Comparison of ENCODE assay signal across 1 cellular context in the genomic region with DNA sequence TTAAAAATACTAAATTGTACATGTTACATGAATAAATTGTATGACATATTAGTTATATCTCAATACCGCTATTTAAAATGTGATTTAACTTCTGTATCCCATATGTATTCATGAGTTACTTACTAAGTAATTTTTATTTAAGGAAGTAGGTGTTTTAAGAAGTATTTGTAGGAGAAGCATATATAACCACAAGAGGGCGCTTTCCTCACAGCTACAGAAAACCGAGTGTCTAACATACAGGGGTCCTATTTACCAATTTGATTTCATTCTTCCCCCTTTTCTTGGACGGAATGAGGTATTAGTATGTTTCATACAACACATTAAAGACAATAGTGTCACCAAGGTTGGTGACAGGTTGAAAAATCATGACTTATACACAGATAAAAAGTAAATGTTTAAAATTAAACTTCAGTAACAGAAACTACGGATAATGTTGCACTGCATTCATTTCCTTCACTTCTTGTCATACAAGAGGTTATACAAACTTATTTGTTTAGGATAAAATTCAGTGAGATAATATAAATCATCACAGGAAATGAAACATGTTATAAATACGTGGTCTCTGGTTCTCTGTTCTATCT.
TF ChIP-seq lines count a peak whose summit lies in the region.

No MANE protein-coding gene starts in this region.

TF ChIP-seq in H1, 55 proteins besides CTCF, POLR2A, EP300 and RAD21:
- TF ChIP-seq CHD7 (IDR thresholded peaks at IDR 0.05; ENCODE audit: insufficient replicate concordance, low read length): no peak
- TF ChIP-seq PHF8 (conservative IDR thresholded peaks at IDR 0.05; ENCODE audit: low read depth, low read length): no peak
- no peak for TF ChIP-seq POU5F1 (IDR thresholded peaks at IDR 0.05; ENCODE audit: low read depth, low read length)
- TF ChIP-seq GTF2F1 (IDR thresholded peaks at IDR 0.05; ENCODE audit: borderline replicate concordance, low read depth, low read length): no peak
- no peak for TF ChIP-seq GABPA (IDR thresholded peaks at IDR 0.05; ENCODE audit: borderline replicate concordance, insufficient read depth, low read length)
- TF ChIP-seq, protein P1, sequence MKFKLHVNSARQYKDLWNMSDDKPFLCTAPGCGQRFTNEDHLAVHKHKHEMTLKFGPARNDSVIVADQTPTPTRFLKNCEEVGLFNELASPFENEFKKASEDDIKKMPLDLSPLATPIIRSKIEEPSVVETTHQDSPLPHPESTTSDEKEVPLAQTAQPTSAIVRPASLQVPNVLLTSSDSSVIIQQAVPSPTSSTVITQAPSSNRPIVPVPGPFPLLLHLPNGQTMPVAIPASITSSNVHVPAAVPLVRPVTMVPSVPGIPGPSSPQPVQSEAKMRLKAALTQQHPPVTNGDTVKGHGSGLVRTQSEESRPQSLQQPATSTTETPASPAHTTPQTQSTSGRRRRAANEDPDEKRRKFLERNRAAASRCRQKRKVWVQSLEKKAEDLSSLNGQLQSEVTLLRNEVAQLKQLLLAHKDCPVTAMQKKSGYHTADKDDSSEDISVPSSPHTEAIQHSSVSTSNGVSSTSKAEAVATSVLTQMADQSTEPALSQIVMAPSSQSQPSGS (IDR thresholded peaks at IDR 0.05; ENCODE audit: low read length): no peak
- no peak for TF ChIP-seq SIN3A (conservative IDR thresholded peaks at IDR 0.05 in 1 of 2, IDR thresholded peaks at IDR 0.05 in 1 of 2; ENCODE audit: low read depth in 1 of 2, low read length in 2 of 2)
- no peak for TF ChIP-seq TEAD4 (IDR thresholded peaks at IDR 0.05; ENCODE audit: low read depth, low read length)
- no peak for TF ChIP-seq SIX5 (IDR thresholded peaks at IDR 0.05; ENCODE audit: low read depth, low read length)
- no peak for TF ChIP-seq TAF7 (optimal IDR thresholded peaks at IDR 0.05; ENCODE audit: borderline replicate concordance, low read depth, low read length)
- no peak for TF ChIP-seq SIRT6 (IDR thresholded peaks at IDR 0.05; ENCODE audit: low read length)
- TF ChIP-seq MAFK (IDR thresholded peaks at IDR 0.05; ENCODE audit: low read depth, low read length): no peak
- no peak for TF ChIP-seq KDM4A (IDR thresholded peaks at IDR 0.05; ENCODE audit: low read depth, low read length, severe bottlenecking)
- no peak for TF ChIP-seq CHD2 (IDR thresholded peaks at IDR 0.05; ENCODE audit: low read length)
- no peak for TF ChIP-seq SP2 (IDR thresholded peaks at IDR 0.05; ENCODE audit: low read length)
- no peak for TF ChIP-seq TAF1 (IDR thresholded peaks at IDR 0.05; ENCODE audit: low read depth, low read length)
- TF ChIP-seq JUN (IDR thresholded peaks at IDR 0.05; ENCODE audit: low read depth, low read length): no peak
- TF ChIP-seq BCL11A (IDR thresholded peaks at IDR 0.05; ENCODE audit: low read depth in 2 of 2, low read length in 2 of 2): no peak
- TF ChIP-seq, protein P2, sequence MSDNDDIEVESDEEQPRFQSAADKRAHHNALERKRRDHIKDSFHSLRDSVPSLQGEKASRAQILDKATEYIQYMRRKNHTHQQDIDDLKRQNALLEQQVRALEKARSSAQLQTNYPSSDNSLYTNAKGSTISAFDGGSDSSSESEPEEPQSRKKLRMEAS (IDR thresholded peaks at IDR 0.05): no peak
